ENCODE assay signal across 17 cellular contexts in genomic region chr6:26067367-26067766, GRCh38.
"Had no signal": no experiment of that assay in that cellular context is flagged by ENCODE, and none has a peak within 500 bp of the region (broad histone marks: within the 10 kb centered on the region; RNA-seq: fewer than 3 reads in every experiment).

No MANE protein-coding gene starts in this region.

- H3K36me3 Mint-ChIP-seq: activated CD8-positive, alpha-beta memory T cell treated with anti-CD3 and anti-CD28 coated beads, Interleukin-2, amount 10 ng/mL, durations not matched to agents 7 days and 5 days; naive B cell had no signal

- H3K36me3 ChIP-seq: neutrophil, stomach, thoracic aorta had no signal

- DNase-seq: activated CD4-positive, alpha-beta T cell treated with anti-CD3 and anti-CD28 coated beads for 1 hour; activated CD4-positive, alpha-beta T cell treated with anti-CD3 and anti-CD28 coated beads, Interleukin-2, amount 50 U/mL, for 48 hours; activated CD8-positive, alpha-beta memory T cell treated with anti-CD3 and anti-CD28 coated beads, Interleukin-2, amount 10 ng/mL, durations not matched to agents 7 days and 5 days; activated naive CD4-positive, alpha-beta T cell treated with anti-CD3 and anti-CD28 coated beads for 36 hours; activated naive CD8-positive, alpha-beta T cell treated with anti-CD3 and anti-CD28 coated beads, Interleukin-2, amount 50 U/mL, for 24 hours; activated T-cell treated with anti-CD3 and anti-CD28 coated beads, Interleukin-2, amount 50 U/mL, for 1 hour; aorta; dorsolateral prefrontal cortex; naive B cell; small intestine; stomach; T-helper 1 cell; T1000 had no signal

- H3K4me3 Mint-ChIP-seq: activated CD8-positive, alpha-beta memory T cell treated with anti-CD3 and anti-CD28 coated beads, Interleukin-2, amount 10 ng/mL, durations not matched to agents 7 days and 5 days; activated naive CD4-positive, alpha-beta T cell treated with anti-CD3 and anti-CD28 coated beads for 36 hours; activated naive CD8-positive, alpha-beta T cell treated with anti-CD3 and anti-CD28 coated beads, Interleukin-2, amount 50 U/mL, for 24 hours; naive B cell had no signal

- H3K27ac Mint-ChIP-seq: activated CD8-positive, alpha-beta memory T cell treated with anti-CD3 and anti-CD28 coated beads, Interleukin-2, amount 10 ng/mL, durations not matched to agents 7 days and 5 days; activated naive CD4-positive, alpha-beta T cell treated with anti-CD3 and anti-CD28 coated beads for 36 hours; activated naive CD8-positive, alpha-beta T cell treated with anti-CD3 and anti-CD28 coated beads, Interleukin-2, amount 50 U/mL, for 24 hours; activated T-helper 2 cell treated with anti-CD3 and anti-CD28 coated beads, Interferon-gamma antibody, Interleukin-2, Interleukin-4, amounts not matched to agents 10 μg/mL and 5 μg/mL and 100 μg/mL, durations not matched to agents 14 hours and 24 hours and 36 hours had no signal

- H3K9me3 ChIP-seq: neutrophil, stomach, thoracic aorta had no signal

- H3K27ac ChIP-seq: dorsolateral prefrontal cortex, neutrophil, stomach, thoracic aorta had no signal

- H3K27me3 ChIP-seq: dorsolateral prefrontal cortex, stomach had no signal

- H3K9me3 Mint-ChIP-seq: activated naive CD4-positive, alpha-beta T cell treated with anti-CD3 and anti-CD28 coated beads for 36 hours; activated naive CD8-positive, alpha-beta T cell treated with anti-CD3 and anti-CD28 coated beads, Interleukin-2, amount 50 U/mL, for 24 hours; activated T-helper 2 cell treated with anti-CD3 and anti-CD28 coated beads, Interferon-gamma antibody, Interleukin-2, Interleukin-4, amounts not matched to agents 10 μg/mL and 5 μg/mL and 100 μg/mL, durations not matched to agents 14 hours and 24 hours and 36 hours; naive B cell had no signal

- H3K4me3 ChIP-seq: lung, stomach, thoracic aorta had no signal

- H3K27me3 Mint-ChIP-seq: activated naive CD8-positive, alpha-beta T cell treated with anti-CD3 and anti-CD28 coated beads, Interleukin-2, amount 50 U/mL, for 24 hours had no signal

- ATAC-seq: activated CD8-positive, alpha-beta memory T cell treated with anti-CD3 and anti-CD28 coated beads, Interleukin-2, amount 10 ng/mL, durations not matched to agents 7 days and 5 days; activated naive CD8-positive, alpha-beta T cell treated with anti-CD3 and anti-CD28 coated beads, Interleukin-2, amount 50 U/mL, for 24 hours had no signal
